In genomic region chr9:98290411-98290810, GRCh38 we compare ENCODE assay signal across 19 cellular contexts.
"Had no signal": no experiment of that assay in that cellular context is flagged by ENCODE, and none has a peak within 500 bp of the region (broad histone marks: within the 10 kb centered on the region; RNA-seq: fewer than 3 reads in every experiment).

No MANE protein-coding gene starts in this region.

- DNase-seq: colonic mucosa; cortex of kidney; effector CD8-positive, alpha-beta T cell; effector memory CD8-positive, alpha-beta T cell; esophagus squamous epithelium; foreskin fibroblast; foreskin melanocyte; gastrocnemius medialis; heart left ventricle; hypothalamus; left cardiac atrium; left lung; left ventricle myocardium superior; lower lobe of right lung; mesenchymal stem cell; midbrain; naive thymus-derived CD4-positive, alpha-beta T cell had no signal

- H3K4me3 ChIP-seq: colonic mucosa, esophagus squamous epithelium, gastrocnemius medialis, heart left ventricle, hepatocyte, left lung, lower lobe of right lung had no signal

- H3K36me3 ChIP-seq: colonic mucosa, esophagus squamous epithelium, gastrocnemius medialis, heart left ventricle, left lung, lower lobe of right lung had no signal

- H3K27me3 ChIP-seq: colonic mucosa, gastrocnemius medialis, hepatocyte, left lung had no signal

- H3K9me3 Mint-ChIP-seq: dendritic cell treated with granulocyte-macrophage colony-stimulating factor and Interleukin-4, amounts not matched to agents 40 ng/mL and 50 ng/mL, for 4 days; effector memory CD8-positive, alpha-beta T cell; naive thymus-derived CD4-positive, alpha-beta T cell had no signal

- H3K36me3 Mint-ChIP-seq: naive thymus-derived CD4-positive, alpha-beta T cell had no signal

- H3K4me1 ChIP-seq: colonic mucosa, esophagus squamous epithelium, gastrocnemius medialis, heart left ventricle, left lung, lower lobe of right lung had no signal

- H3K79me2 ChIP-seq: hepatocyte had no signal

- H3K27ac ChIP-seq: colonic mucosa, esophagus squamous epithelium, gastrocnemius medialis, heart left ventricle, hepatocyte, left lung, lower lobe of right lung had no signal

- H3K27ac Mint-ChIP-seq: dendritic cell treated with granulocyte-macrophage colony-stimulating factor and Interleukin-4, amounts not matched to agents 40 ng/mL and 50 ng/mL, for 4 days; effector memory CD8-positive, alpha-beta T cell; naive thymus-derived CD4-positive, alpha-beta T cell had no signal

- H3K4me3 Mint-ChIP-seq: dendritic cell treated with granulocyte-macrophage colony-stimulating factor and Interleukin-4, amounts not matched to agents 40 ng/mL and 50 ng/mL, for 4 days; effector memory CD8-positive, alpha-beta T cell; naive thymus-derived CD4-positive, alpha-beta T cell had no signal

- H3K4me1 Mint-ChIP-seq: naive thymus-derived CD4-positive, alpha-beta T cell had no signal

- H3K4me2 ChIP-seq: hepatocyte had no signal

- H2AFZ ChIP-seq: hepatocyte had no signal

- H3K9me3 ChIP-seq: colonic mucosa, esophagus squamous epithelium, gastrocnemius medialis, heart left ventricle, left lung, lower lobe of right lung had no signal
